9 cellular contexts compared by ENCODE assay signal in the genomic region with DNA sequence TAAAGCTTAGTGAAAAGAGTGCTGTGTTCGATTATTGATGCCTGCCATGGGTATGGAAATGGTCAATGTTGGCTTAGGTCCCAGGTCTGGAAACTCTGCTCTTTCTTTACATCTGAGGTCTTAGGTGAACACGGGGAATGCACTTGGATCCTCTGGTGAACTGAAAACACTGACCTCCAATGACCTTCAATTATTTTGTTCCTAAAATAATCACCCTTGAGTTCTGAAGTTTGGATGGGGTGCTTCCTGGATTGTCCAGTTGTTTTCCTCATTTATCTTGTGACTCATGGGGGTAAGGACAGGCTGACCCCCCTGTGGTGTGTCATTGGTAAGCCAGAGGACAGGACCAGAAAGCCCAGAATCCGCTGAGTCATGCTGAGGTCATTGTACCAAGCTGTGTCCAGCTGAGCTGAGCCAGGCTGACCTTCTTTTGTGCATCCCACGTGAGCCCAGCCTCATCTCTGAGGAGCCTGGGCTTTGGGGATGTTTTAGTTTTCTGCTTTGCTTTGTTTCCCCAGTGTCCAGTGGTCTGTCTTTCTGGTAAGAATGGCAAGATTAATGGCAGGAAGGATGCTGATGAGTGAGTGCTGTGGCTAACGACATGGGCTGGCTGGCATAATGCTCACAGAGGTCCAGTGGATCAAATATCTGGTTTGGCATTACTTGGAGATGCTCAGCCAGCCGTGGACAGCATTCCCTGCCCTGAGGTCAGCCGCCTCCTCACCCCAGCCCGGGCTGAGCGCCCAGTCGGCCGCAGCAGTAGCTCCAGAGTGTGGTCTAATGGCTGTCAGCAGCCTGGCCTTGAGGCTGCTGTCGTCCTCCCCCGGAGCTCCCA. TPM values are rescaled to one million over a fixed set of nuclear protein-coding genes. Genes with fewer than 3 reads are reported as not detected.
DNase-seq lines count a peak whose midpoint lies in the region; ATAC-seq and TF ChIP-seq lines count a peak whose summit lies in the region.
"Had no signal": no experiment of that assay in that cellular context is flagged by ENCODE, and none has a peak within 500 bp of the region (broad histone marks: within the 10 kb centered on the region; RNA-seq: fewer than 3 reads in every experiment).

No MANE protein-coding gene starts in this region.

- H3K27me3 ChIP-seq in sigmoid colon, result no peaks in the 10 kb centered on the region
- H3K27me3 ChIP-seq: BLaER1 had no signal

- WGBS in sigmoid colon, 2 donors, result 80 to 88% methylated on average over 13 of the region's 13 CpGs

- H3K36me3 ChIP-seq in sigmoid colon, result no peaks in the 10 kb centered on the region

- DNase-seq in SHP77 (lab: John Stamatoyannopoulos, UW) (peak; percentile 46 to 62), SHP77 treated with DMSO at 0.1 percent for 48 hours (lab: John Stamatoyannopoulos, UW) (no peak), astrocyte of the cerebellum (ENCODE audit: low read depth) (peak; percentile 80), hepatic stellate cell (ENCODE audit: low spot score) (peak; percentile 99), sigmoid colon (peak; percentile 91), OCI-M2 (lab: John Stamatoyannopoulos, UW; ENCODE audit: unreplicated experiment) (no peak)

- H3K9me3 ChIP-seq in sigmoid colon, result no peaks in the 10 kb centered on the region
- H3K9me3 ChIP-seq: BLaER1 had no signal

- no peak overlapping the region for H3K4me3 ChIP-seq in astrocyte of the cerebellum (ENCODE audit: low read depth, low read length)
- H3K4me3 ChIP-seq in sigmoid colon, result no peak overlapping the region
- H3K4me3 ChIP-seq: BLaER1 had no signal

- TF ChIP-seq CTCF in astrocyte of the cerebellum (IDR thresholded peaks at IDR 0.05; ENCODE audit: low read depth, low read length, missing control alignments), result no peak
- no peak for TF ChIP-seq CTCF in sigmoid colon (IDR thresholded peaks at IDR 0.05)

- peak in 1 of 4 donors; percentile 14 for TF ChIP-seq EP300 in sigmoid colon (IDR thresholded peaks at IDR 0.05)

- H3K4me1 ChIP-seq in sigmoid colon, result peaks cover 0 to 11% (median 8%) of the 10 kb centered on the region in 4 donors
- H3K4me1 ChIP-seq: BLaER1 had no signal

- intact Hi-C loops in sigmoid colon (cut with DNase I), result no loop called here

- H3K27ac ChIP-seq in sigmoid colon, result peak overlapping the region; percentile 32 to 68 (median 52)
- H3K27ac ChIP-seq: BLaER1 had no signal

- in situ Hi-C loops in astrocyte of the cerebellum (cut with HindIII; ENCODE audit: low sequenced_read_pairs), result no loop called here

- no peak for ATAC-seq in GM21515 (IDR thresholded peaks at IDR 0.05; ENCODE audit: unreplicated experiment)
- ATAC-seq in GM21526 (IDR thresholded peaks at IDR 0.05; ENCODE audit: low FRiP score, unreplicated experiment), result no peak

- TF ChIP-seq POLR2A in sigmoid colon (IDR thresholded peaks at IDR 0.05), result no peak

RNA-seq across cellular contexts. Expression of a gene that starts 35.6 kb away (rescaled TPM):
- total RNA-seq in sigmoid colon, result 1 to 10 TPM; 4.3 to 6.4 (median 4.8) TPM
- 1 to 10 TPM; 4.2 to 8.1 (median 5.1) TPM for polyA plus RNA-seq in sigmoid colon

RNA-seq across cellular contexts. Expression of a gene that starts 50.4 kb away (rescaled TPM):
- total RNA-seq in sigmoid colon, result 10 to 100 TPM; 19.7 to 30.3 (median 26.5) TPM
- 10 to 100 TPM; 13.1 to 22.8 (median 21.3) TPM for polyA plus RNA-seq in sigmoid colon

Comparison
In these comparisons a context has a peak if more than half of its experiments do, and no peak if none do; other contexts are left out.
1. DNase-seq: peak in SHP77 (2 of 2), astrocyte of the cerebellum (single experiment), hepatic stellate cell (single experiment) and sigmoid colon (single experiment); none in SHP77 treated with DMSO at 0.1 percent for 48 hours (single experiment) and OCI-M2 (single experiment).